In the genomic region with DNA sequence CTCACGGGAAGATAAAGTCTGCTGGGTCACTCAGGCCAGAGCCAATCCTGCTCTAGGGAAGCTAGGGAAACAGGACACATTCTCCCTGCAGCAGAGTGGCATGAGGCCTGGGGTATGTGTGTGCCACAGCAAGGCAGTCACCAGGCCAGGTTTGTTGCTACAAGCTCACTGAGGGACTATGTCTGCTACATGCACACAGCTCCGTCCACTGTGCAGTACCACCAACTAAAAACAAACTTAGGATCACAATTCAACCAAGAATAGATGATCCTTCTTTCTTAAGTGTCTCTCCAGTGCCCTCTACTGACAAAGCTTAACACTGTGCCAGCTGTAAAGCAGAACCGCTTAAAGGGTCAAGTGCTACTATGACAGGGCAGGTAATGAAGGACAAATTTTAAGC, we compare ENCODE assay signal across 8 cellular contexts.
DNase-seq lines count a peak whose midpoint lies in the region; ATAC-seq and TF ChIP-seq lines count a peak whose summit lies in the region.

No MANE protein-coding gene starts in this region.

- no peaks in the 10 kb centered on the region for H3K27me3 ChIP-seq in kidney epithelial cell (ENCODE audit: control insufficient read depth, insufficient read depth, low read length)

- intact Hi-C loops in Right ventricle myocardium superior (cut with DNase I), result no loop called here
- intact Hi-C loops in cardiac septum (cut with DNase I), result no loop called here

- ATAC-seq in Right ventricle myocardium superior (ENCODE audit: poor library complexity) (peak; percentile 51), HG02885 (IDR thresholded peaks at IDR 0.05; ENCODE audit: poor library complexity, unreplicated experiment) (peak; percentile 91)

- H3K36me3 Mint-ChIP-seq in activated naive CD4-positive, alpha-beta T cell treated with anti-CD3 and anti-CD28 coated beads, Interleukin-2, amount 10 ng/mL, durations not matched to agents 7 days and 5 days, result no peaks in the 10 kb centered on the region

- H3K4me3 Mint-ChIP-seq in activated naive CD4-positive, alpha-beta T cell treated with anti-CD3 and anti-CD28 coated beads, Interleukin-2, amount 10 ng/mL, durations not matched to agents 7 days and 5 days, result no peak overlapping the region

- H3K36me3 ChIP-seq in kidney epithelial cell (ENCODE audit: control insufficient read depth, insufficient read depth, low read length), result no peaks in the 10 kb centered on the region

- H3K27me3 Mint-ChIP-seq in activated naive CD4-positive, alpha-beta T cell treated with anti-CD3 and anti-CD28 coated beads, Interleukin-2, amount 10 ng/mL, durations not matched to agents 7 days and 5 days, result no peaks in the 10 kb centered on the region

- DNase-seq in Right ventricle myocardium superior, result no peak
- no peak for DNase-seq in cardiac septum (ENCODE audit: low spot score)
- peak; percentile 75 for DNase-seq in NCI-H748 (lab: John Stamatoyannopoulos, UW; ENCODE audit: unreplicated experiment)
- peak; percentile 50 for DNase-seq in activated naive CD4-positive, alpha-beta T cell treated with anti-CD3 and anti-CD28 coated beads, Interleukin-2, amount 10 ng/mL, durations not matched to agents 7 days and 5 days
- no peak for DNase-seq in kidney epithelial cell (ENCODE audit: low read depth)
- DNase-seq in NCI-H128 (lab: John Stamatoyannopoulos, UW; ENCODE audit: unreplicated experiment), result no peak
- DNase-seq in NCI-H2196 (lab: John Stamatoyannopoulos, UW; ENCODE audit: unreplicated experiment), result no peak

- H3K27ac Mint-ChIP-seq in activated naive CD4-positive, alpha-beta T cell treated with anti-CD3 and anti-CD28 coated beads, Interleukin-2, amount 10 ng/mL, durations not matched to agents 7 days and 5 days, result no peak overlapping the region

- H3K4me3 ChIP-seq in kidney epithelial cell (ENCODE audit: low read depth, low read length), result no peak overlapping the region

- CTCF ChIA-PET in activated naive CD4-positive, alpha-beta T cell treated with anti-CD3 and anti-CD28 coated beads, Interleukin-2, amount 10 ng/mL, durations not matched to agents 7 days and 5 days (lab: Charles Lee), result interaction anchor here (0.6 to 3.1 kb wide), 23 partner anchors 10 to 789 kb away, joined by 3 to 37 read pairs (median 3); no protein-coding TSS in a partner anchor

- H3K9me3 Mint-ChIP-seq in activated naive CD4-positive, alpha-beta T cell treated with anti-CD3 and anti-CD28 coated beads, Interleukin-2, amount 10 ng/mL, durations not matched to agents 7 days and 5 days, result no peaks in the 10 kb centered on the region

- TF ChIP-seq CTCF in kidney epithelial cell (IDR thresholded peaks at IDR 0.05; ENCODE audit: insufficient read depth, low read length, poor library complexity, severe bottlenecking), result peak; percentile 17

- no peaks in the 10 kb centered on the region for H3K4me1 Mint-ChIP-seq in activated naive CD4-positive, alpha-beta T cell treated with anti-CD3 and anti-CD28 coated beads, Interleukin-2, amount 10 ng/mL, durations not matched to agents 7 days and 5 days

Comparison
In these comparisons a context has a peak if more than half of its experiments do, and no peak if none do; other contexts are left out.
1. DNase-seq: peak in NCI-H748 (single experiment) and activated naive CD4-positive, alpha-beta T cell treated with anti-CD3 and anti-CD28 coated beads, Interleukin-2, amount 10 ng/mL, durations not matched to agents 7 days and 5 days (single experiment); none in Right ventricle myocardium superior (single experiment), cardiac septum (single experiment), kidney epithelial cell (single experiment), NCI-H128 (single experiment) and NCI-H2196 (single experiment).